In the genomic region with DNA sequence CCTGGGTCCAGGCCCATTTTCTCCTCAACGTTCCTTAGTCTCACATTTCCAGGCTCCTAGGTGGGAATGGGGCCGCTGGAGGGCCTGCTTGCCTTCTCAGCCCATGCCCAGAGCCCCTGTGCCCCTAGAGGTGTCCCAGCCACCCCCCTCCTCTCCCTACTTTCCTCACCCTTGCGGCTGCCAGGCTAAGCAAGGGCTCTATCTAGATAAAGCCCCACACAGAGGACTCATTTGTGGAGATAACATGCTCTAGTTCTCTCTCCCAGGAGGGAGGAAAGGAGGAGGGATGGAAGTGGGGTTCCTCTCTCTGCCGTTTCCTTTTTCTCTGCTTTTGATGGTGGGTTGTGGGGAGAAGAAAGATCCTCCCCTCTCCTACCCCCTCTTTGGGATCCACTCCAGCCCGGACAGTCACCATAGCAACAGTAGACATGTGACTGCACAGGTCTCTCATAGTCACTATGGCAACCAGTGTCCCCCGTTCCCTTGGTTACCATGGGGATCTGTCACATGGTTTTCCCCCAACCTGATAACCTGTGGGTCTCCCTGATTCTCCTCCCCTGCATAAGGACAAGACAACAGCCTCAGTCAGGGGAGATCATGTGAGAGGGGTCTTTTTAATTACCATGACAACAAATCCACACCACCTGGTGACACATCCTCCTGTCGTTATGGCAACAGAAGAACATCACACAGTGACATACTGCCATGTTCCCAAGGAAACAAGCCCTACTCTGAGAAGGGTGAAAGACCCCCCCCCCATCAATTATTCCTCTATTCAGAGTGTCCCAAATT, we compare ENCODE assay signal across 11 cellular contexts. TPM values are rescaled to one million over a fixed set of nuclear protein-coding genes. Genes with fewer than 3 reads are reported as not detected.
DNase-seq lines count a peak whose midpoint lies in the region; ATAC-seq, FAIRE-seq and TF ChIP-seq lines count a peak whose summit lies in the region.
"Had no signal": no experiment of that assay in that cellular context is flagged by ENCODE, and none has a peak within 500 bp of the region (broad histone marks: within the 10 kb centered on the region; RNA-seq: fewer than 3 reads in every experiment).

No MANE protein-coding gene starts in this region.

- no TSS peak for BruUV-seq in Caco-2 (replicated peaks; lab: Mats Ljungman, UMichigan)

- H3K9me3 ChIP-seq in Caco-2, result no peaks in the 10 kb centered on the region
- no peaks in the 10 kb centered on the region for H3K9me3 ChIP-seq in small intestine (ENCODE audit: control insufficient read depth, low read depth)

- 15 to 28% (median 26%) methylated on average over 7 of the region's 7 CpGs for WGBS in small intestine, 3 donors

- H3K27me3 ChIP-seq in Caco-2 (replicated peaks; ENCODE audit: control insufficient read depth, insufficient read depth, low read length) (peaks cover 14% of the 10 kb centered on the region), small intestine (ENCODE audit: control insufficient read depth in 2 of 2, insufficient read depth in 2 of 2, low read length in 2 of 2) (peaks cover 0 to 17% of the 10 kb centered on the region in 2 donors)

- no peak overlapping the region for H3K27ac ChIP-seq in small intestine (ENCODE audit: low read depth in 1 of 2, low read length in 1 of 2)
- H3K27ac ChIP-seq: 22Rv1 had no signal

- H3K36me3 Mint-ChIP-seq in Caco-2 (ENCODE audit: insufficient read depth, unreplicated experiment), result no peaks in the 10 kb centered on the region

- H3K9me3 Mint-ChIP-seq in Caco-2 (ENCODE audit: unreplicated experiment), result no peaks in the 10 kb centered on the region

- peaks cover 5% of the 10 kb centered on the region for H3K4me1 ChIP-seq in Caco-2
- H3K4me1 ChIP-seq in small intestine (ENCODE audit: control insufficient read depth in 2 of 2, insufficient read depth in 1 of 2, low read depth in 1 of 2, low read length in 1 of 2), result no peaks in the 10 kb centered on the region

- no peak for TF ChIP-seq CTCF in Caco-2 (IDR thresholded peaks at IDR 0.05; ENCODE audit: insufficient read depth in 1 of 2, low read depth in 1 of 2, low read length in 1 of 2, severe bottlenecking in 1 of 2, unreplicated experiment in 1 of 2)

- no peak overlapping the region for H3K4me3 ChIP-seq in Caco-2 (ENCODE audit: low read depth, low read length)
- H3K4me3 ChIP-seq in small intestine (ENCODE audit: low read depth in 1 of 2, low read length in 2 of 2), result no peak overlapping the region

- peaks cover 7% of the 10 kb centered on the region for H3K4me1 Mint-ChIP-seq in Caco-2 (ENCODE audit: low read depth, unreplicated experiment)

- POLR2A ChIA-PET in Caco-2 (lab: Charles Lee), result no interaction called here

- H3K27me3 Mint-ChIP-seq in Caco-2 (ENCODE audit: insufficient read depth, unreplicated experiment), result peaks cover 22% of the 10 kb centered on the region

- H3K36me3 ChIP-seq in Caco-2 (ENCODE audit: control insufficient read depth, insufficient read depth, low read length), result no peaks in the 10 kb centered on the region
- H3K36me3 ChIP-seq in small intestine (ENCODE audit: control insufficient read depth in 2 of 2, insufficient read depth in 2 of 2, low read length in 2 of 2), result no peaks in the 10 kb centered on the region

- H3K4me3 Mint-ChIP-seq in Caco-2 (ENCODE audit: unreplicated experiment), result no peak overlapping the region

- CTCF ChIA-PET in Caco-2 (lab: Charles Lee), result interaction anchor here (0.6 to 6.4 kb wide), 6 partner anchors 15 to 127 kb away, joined by 3 to 103 read pairs (median 4); no protein-coding TSS in a partner anchor

- intact Hi-C loops in posterior cingulate gyrus (cut with DNase I) (no loop called here), Caco-2 (cut with micrococcal nuclease; ENCODE audit: unreplicated experiment) (no loop called here)

- ATAC-seq in HG02763 (IDR thresholded peaks at IDR 0.05; ENCODE audit: unreplicated experiment), result no peak

- FAIRE-seq in small intestine (lab: Jason Lieb, UNC), result no peak

- DNase-seq in DMS 273 (lab: John Stamatoyannopoulos, UW; ENCODE audit: unreplicated experiment), result peak; percentile 83
- DNase-seq in DMS 273 treated with DMSO at 0.1 percent for 48 hours (lab: John Stamatoyannopoulos, UW), result no peak
- peak; percentile 68 for DNase-seq in NCI-H524 treated with DMSO at 0.1 percent for 48 hours (lab: John Stamatoyannopoulos, UW)
- peak; percentile 12 to 36 for DNase-seq in dermis microvascular lymphatic vessel endothelial cell (ENCODE audit: low read depth in 2 of 2)
- peak in 9 of 10 donors; percentile 39 to 96 (median 84) for DNase-seq in posterior cingulate gyrus
- no peak for DNase-seq in Caco-2
- no peak for DNase-seq in small intestine
- DNase-seq: activated naive CD4-positive, alpha-beta T cell treated with Interleukin-2 at 50 U/mL for 16 hours; SIG-M5 had no signal

- H3K27ac Mint-ChIP-seq in Caco-2 (ENCODE audit: unreplicated experiment), result no peak overlapping the region

RNA-seq across cellular contexts. Expression of a gene that starts 5.2 kb away (rescaled TPM):
- total RNA-seq in dermis microvascular lymphatic vessel endothelial cell, result not detected in 2 replicates
- 1.4 and 1.6 TPM in 2 replicates for total RNA-seq in Caco-2 (2022)
- under 1 TPM in 1 of 3 donors, not detected in 2; 0.03 TPM for polyA plus RNA-seq in small intestine

RNA-seq across cellular contexts. Expression of a gene that starts 18.8 kb away (rescaled TPM):
- 37.2 and 42.2 TPM in 2 replicates for total RNA-seq in dermis microvascular lymphatic vessel endothelial cell
- 149 and 176 TPM in 2 replicates for total RNA-seq in Caco-2 (2022)
- polyA plus RNA-seq in small intestine, result 10 to 100 TPM in 2 of 3 donors, 1 to 10 TPM in 1; 7.0 to 26.6 (median 20.6) TPM

RNA-seq across cellular contexts. Expression of a gene that starts 33.2 kb away (rescaled TPM):
- total RNA-seq in dermis microvascular lymphatic vessel endothelial cell, result 0.13 TPM in 1 of 2 replicates, not detected in the other
- total RNA-seq in Caco-2 (2022), result 49.4 and 53.2 TPM in 2 replicates
- polyA plus RNA-seq in small intestine, result 10 to 100 TPM in 2 of 3 donors, 1 to 10 TPM in 1; 5.4 to 28.1 (median 17.4) TPM

RNA-seq across cellular contexts. Expression of a gene that starts 57.5 kb away (rescaled TPM):
- total RNA-seq in dermis microvascular lymphatic vessel endothelial cell (0.13 and 0.26 TPM in 2 replicates), Caco-2 (2022) (1.3 and 2.7 TPM in 2 replicates)
- under 1 TPM in 2 of 3 donors, not detected in 1; 0.13 to 0.45 TPM for polyA plus RNA-seq in small intestine

Comparison
In these comparisons a context has a peak if more than half of its experiments do, and no peak if none do; other contexts are left out.
1. DNase-seq: peak in DMS 273 (single experiment), NCI-H524 treated with DMSO at 0.1 percent for 48 hours (single experiment), dermis microvascular lymphatic vessel endothelial cell (2 of 2) and posterior cingulate gyrus (9 of 10); none in DMS 273 treated with DMSO at 0.1 percent for 48 hours (single experiment), Caco-2 (0 of 2) and small intestine (single experiment).
2. RNA of a gene that starts 33.2 kb away (total RNA-seq): 49.4 to 53.2 TPM in Caco-2; 0.13 TPM in dermis microvascular lymphatic vessel endothelial cell; every median in the first group is over 10 times any median in the second.